ENCODE assay signal across 21 cellular contexts in the genomic region with DNA sequence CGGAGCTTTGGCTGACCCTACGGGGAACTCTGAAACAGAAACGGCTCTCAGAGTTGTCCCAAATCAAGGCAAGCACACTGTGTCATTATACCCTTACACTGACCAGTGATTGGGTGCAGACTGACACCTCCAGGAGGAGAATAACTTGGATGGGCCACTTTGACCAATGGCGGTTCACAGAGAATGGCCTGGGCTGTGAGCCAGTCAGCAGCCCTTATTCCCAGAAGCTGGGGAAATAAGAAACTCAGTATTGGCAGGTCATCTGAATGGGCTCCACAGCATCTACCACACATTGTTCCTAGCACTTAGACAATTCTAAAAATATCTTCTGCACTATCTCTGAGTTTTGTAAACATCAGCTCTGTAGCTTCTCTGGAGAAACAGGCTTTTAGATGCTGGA.
DNase-seq lines count a peak whose midpoint lies in the region; ATAC-seq and TF ChIP-seq lines count a peak whose summit lies in the region.
"Had no signal": no experiment of that assay in that cellular context is flagged by ENCODE, and none has a peak within 500 bp of the region (broad histone marks: within the 10 kb centered on the region; RNA-seq: fewer than 3 reads in every experiment).

No MANE protein-coding gene starts in this region.

- no peak for TF ChIP-seq CTCF in right atrium auricular region (IDR thresholded peaks at IDR 0.05)

- no peak overlapping the region for H4K91ac ChIP-seq in mesenchymal stem cell (ENCODE audit: low read length)

- POLR2A ChIA-PET in activated CD4-positive, alpha-beta memory T cell treated with anti-CD3 and anti-CD28 coated beads, Interleukin-2, amount 10 ng/mL, durations not matched to agents 7 days and 5 days (lab: Charles Lee), result no interaction called here

- H3K23ac ChIP-seq in mesenchymal stem cell (ENCODE audit: low read length in 2 of 2), result no peak overlapping the region

- no peak overlapping the region for H3K14ac ChIP-seq in mesenchymal stem cell (ENCODE audit: low read length in 2 of 2)

- H3K27ac Mint-ChIP-seq in activated CD4-positive, alpha-beta memory T cell treated with anti-CD3 and anti-CD28 coated beads, Interleukin-2, amount 10 ng/mL, durations not matched to agents 7 days and 5 days, result no peak overlapping the region
- H3K27ac Mint-ChIP-seq: CD4-positive, CD25-positive, alpha-beta regulatory T cell had no signal

- H3K27ac ChIP-seq in right atrium auricular region, result peak overlapping the region in 1 of 2 donors; percentile 20
- no peak overlapping the region for H3K27ac ChIP-seq in mesenchymal stem cell (ENCODE audit: low read length, poor library complexity, severe bottlenecking)
- H3K27ac ChIP-seq in aorta (ENCODE audit: low read depth in 1 of 2, low read length in 2 of 2), result no peak overlapping the region
- H3K27ac ChIP-seq: BLaER1, SJSA1 had no signal

- DNase-seq in Right ventricle myocardium superior (peak; percentile 66), right atrium auricular region (ENCODE audit: low spot score) (no peak), left cardiac atrium (peak; percentile 37), mesenchymal stem cell (peak; percentile 50), aorta (no peak), NCI-H2196 treated with DMSO at 0.1 percent for 48 hours (lab: John Stamatoyannopoulos, UW; ENCODE audit: unreplicated experiment) (no peak)
- no peak for DNase-seq in activated CD4-positive, alpha-beta memory T cell treated with anti-CD3 and anti-CD28 coated beads, Interleukin-2, amount 10 ng/mL, durations not matched to agents 7 days and 5 days
- no peak for DNase-seq in activated CD8-positive, alpha-beta memory T cell treated with anti-CD3 and anti-CD28 coated beads, Interleukin-2, amount 50 U/mL, for 4 hours
- DNase-seq: CD4-positive, CD25-positive, alpha-beta regulatory T cell; DMS153; DND-41; Karpas-422; NCI-H1092; NCI-H1417 treated with DMSO at 0.1 percent for 48 hours; NCI-H1694 treated with DMSO at 0.1 percent for 48 hours; NCI-H2081; NCI-H2171 treated with DMSO at 0.1 percent for 48 hours; NCI-H524; NCI-H748 treated with DMSO at 0.1 percent for 48 hours had no signal

- no peak overlapping the region for H4K8ac ChIP-seq in mesenchymal stem cell (ENCODE audit: low read length)

- no peak overlapping the region for H3K4ac ChIP-seq in mesenchymal stem cell (ENCODE audit: low read depth in 1 of 2, low read length in 2 of 2)

- H3K9ac ChIP-seq in mesenchymal stem cell (ENCODE audit: low read length), result no peak overlapping the region
- H3K9ac ChIP-seq: BLaER1 had no signal

- no peaks in the 10 kb centered on the region for H3K27me3 Mint-ChIP-seq in activated CD4-positive, alpha-beta memory T cell treated with anti-CD3 and anti-CD28 coated beads, Interleukin-2, amount 10 ng/mL, durations not matched to agents 7 days and 5 days
- H3K27me3 Mint-ChIP-seq: CD4-positive, CD25-positive, alpha-beta regulatory T cell had no signal

- CTCF ChIA-PET in activated CD4-positive, alpha-beta memory T cell treated with anti-CD3 and anti-CD28 coated beads, Interleukin-2, amount 10 ng/mL, durations not matched to agents 7 days and 5 days (lab: Charles Lee), result no interaction called here

- peak overlapping the region; percentile 4 to 34 for H3K18ac ChIP-seq in mesenchymal stem cell (ENCODE audit: low read depth in 1 of 2, low read length in 2 of 2)

- H3K4me3 Mint-ChIP-seq in activated CD4-positive, alpha-beta memory T cell treated with anti-CD3 and anti-CD28 coated beads, Interleukin-2, amount 10 ng/mL, durations not matched to agents 7 days and 5 days, result no peak overlapping the region
- H3K4me3 Mint-ChIP-seq: CD4-positive, CD25-positive, alpha-beta regulatory T cell had no signal

- no peak overlapping the region for H2BK15ac ChIP-seq in mesenchymal stem cell (ENCODE audit: low read depth, poor library complexity, severe bottlenecking)

- H3K4me2 ChIP-seq in mesenchymal stem cell (ENCODE audit: low read length, poor library complexity, severe bottlenecking), result no peak overlapping the region
- H3K4me2 ChIP-seq: BLaER1 had no signal

- H3K9me3 ChIP-seq in right atrium auricular region, result no peaks in the 10 kb centered on the region
- no peaks in the 10 kb centered on the region for H3K9me3 ChIP-seq in mesenchymal stem cell (ENCODE audit: control insufficient read depth, low read length)
- H3K9me3 ChIP-seq in aorta (ENCODE audit: control insufficient read depth, low read length), result no peaks in the 10 kb centered on the region
- H3K9me3 ChIP-seq: BLaER1, SJSA1 had no signal

- no peaks in the 10 kb centered on the region for H3K9me3 Mint-ChIP-seq in activated CD4-positive, alpha-beta memory T cell treated with anti-CD3 and anti-CD28 coated beads, Interleukin-2, amount 10 ng/mL, durations not matched to agents 7 days and 5 days

- ATAC-seq in Right ventricle myocardium superior (ENCODE audit: poor library complexity), result peak; percentile 77
- peak; percentile 84 to 88 for ATAC-seq in left cardiac atrium
- peak; percentile 56 for ATAC-seq in aorta (ENCODE audit: low FRiP score)

- H3K4me3 ChIP-seq in right atrium auricular region (no peak overlapping the region), mesenchymal stem cell (ENCODE audit: insufficient read depth in 1 of 2, low read depth in 1 of 2, low read length in 2 of 2) (no peak overlapping the region), aorta (ENCODE audit: low read length in 2 of 2) (no peak overlapping the region)
- H3K4me3 ChIP-seq: BLaER1, SJSA1 had no signal

- peak overlapping the region in 1 of 2 experiments; percentile 21 for H2BK12ac ChIP-seq in mesenchymal stem cell (ENCODE audit: low read length in 2 of 2)

- no peaks in the 10 kb centered on the region for H3K36me3 ChIP-seq in right atrium auricular region
- H3K36me3 ChIP-seq in mesenchymal stem cell (ENCODE audit: control insufficient read depth in 1 of 2, insufficient read depth in 2 of 2, low read depth in 1 of 2, low read length in 2 of 2), result no peaks in the 10 kb centered on the region
- H3K36me3 ChIP-seq in aorta (ENCODE audit: control insufficient read depth in 1 of 2, insufficient read depth in 2 of 2, low read length in 1 of 2), result no peaks in the 10 kb centered on the region
- H3K36me3 ChIP-seq: BLaER1, SJSA1 had no signal

- H3K4me1 Mint-ChIP-seq in activated CD4-positive, alpha-beta memory T cell treated with anti-CD3 and anti-CD28 coated beads, Interleukin-2, amount 10 ng/mL, durations not matched to agents 7 days and 5 days, result no peaks in the 10 kb centered on the region
- H3K4me1 Mint-ChIP-seq: CD4-positive, CD25-positive, alpha-beta regulatory T cell had no signal

- no peak overlapping the region for H2AFZ ChIP-seq in mesenchymal stem cell (ENCODE audit: low read depth, low read length)

- H3K4me1 ChIP-seq in right atrium auricular region (peaks cover 0 to 6% of the 10 kb centered on the region in 2 donors), mesenchymal stem cell (ENCODE audit: control insufficient read depth, insufficient read depth, low read depth, low read length) (peaks cover 3% of the 10 kb centered on the region), aorta (ENCODE audit: control insufficient read depth in 1 of 2, insufficient read depth in 2 of 2, low read length in 2 of 2) (no peaks in the 10 kb centered on the region)
- H3K4me1 ChIP-seq: BLaER1, SJSA1 had no signal

- intact Hi-C loops in Right ventricle myocardium superior (cut with DNase I) (no loop called here), left cardiac atrium (cut with DNase I) (no loop called here), aorta (cut with DNase I) (no loop called here)

- H3K36me3 Mint-ChIP-seq in activated CD4-positive, alpha-beta memory T cell treated with anti-CD3 and anti-CD28 coated beads, Interleukin-2, amount 10 ng/mL, durations not matched to agents 7 days and 5 days (ENCODE audit: low read depth), result no peaks in the 10 kb centered on the region
- H3K36me3 Mint-ChIP-seq: CD4-positive, CD25-positive, alpha-beta regulatory T cell had no signal

- WGBS in mesenchymal stem cell, result 95% methylated on average over 4 of the region's 4 CpGs
- 91 to 96% methylated on average over 4 of the region's 4 CpGs for WGBS in aorta, 2 donors

- no peak overlapping the region for H2BK120ac ChIP-seq in mesenchymal stem cell (ENCODE audit: low read depth, low read length)

- H2BK5ac ChIP-seq in mesenchymal stem cell (ENCODE audit: low read depth, low read length, poor library complexity, severe bottlenecking), result no peak overlapping the region

- H3K27me3 ChIP-seq in right atrium auricular region, result no peaks in the 10 kb centered on the region
- no peaks in the 10 kb centered on the region for H3K27me3 ChIP-seq in mesenchymal stem cell (ENCODE audit: control insufficient read depth in 1 of 2, insufficient read depth in 1 of 2, low read length in 2 of 2)
- H3K27me3 ChIP-seq in aorta (ENCODE audit: control insufficient read depth in 1 of 2, insufficient read depth in 2 of 2, low read length in 1 of 2), result no peaks in the 10 kb centered on the region
- H3K27me3 ChIP-seq: BLaER1, SJSA1 had no signal

- H3K79me1 ChIP-seq in mesenchymal stem cell (replicated peaks; ENCODE audit: low read length, poor library complexity, severe bottlenecking), result no peaks in the 10 kb centered on the region

- peak overlapping the region; percentile 51 for H2AK5ac ChIP-seq in mesenchymal stem cell (ENCODE audit: low read length, severe bottlenecking)

Comparison
In these comparisons a context has a peak if more than half of its experiments do, and no peak if none do; other contexts are left out.
1. DNase-seq: peak in Right ventricle myocardium superior (single experiment), left cardiac atrium (single experiment) and mesenchymal stem cell (single experiment); none in right atrium auricular region (single experiment), aorta (0 of 2), NCI-H2196 treated with DMSO at 0.1 percent for 48 hours (single experiment), activated CD4-positive, alpha-beta memory T cell treated with anti-CD3 and anti-CD28 coated beads, Interleukin-2, amount 10 ng/mL, durations not matched to agents 7 days and 5 days (single experiment) and activated CD8-positive, alpha-beta memory T cell treated with anti-CD3 and anti-CD28 coated beads, Interleukin-2, amount 50 U/mL, for 4 hours (single experiment).
2. Peak in every context shown above with its lines, with median percentiles within 50 percentile points of each other: ATAC-seq.